9 cellular contexts compared by ENCODE assay signal in genomic region chr11:60970369-60970774, GRCh38. TPM values are rescaled to one million over a fixed set of nuclear protein-coding genes. Genes with fewer than 3 reads are reported as not detected.
A peak's percentile ranks its signal among the peaks of the same experiment; 100 is the strongest.
DNase-seq lines count a peak whose midpoint lies in the region; ATAC-seq, FAIRE-seq and TF ChIP-seq lines count a peak whose summit lies in the region.
"Had no signal": no experiment of that assay in that cellular context is flagged by ENCODE, and none has a peak within 500 bp of the region (broad histone marks: within the 10 kb centered on the region; RNA-seq: fewer than 3 reads in every experiment).

No MANE protein-coding gene starts in this region.

- no peak overlapping the region for H2BK12ac ChIP-seq in H1 (ENCODE audit: low read depth, low read length)

- H3K79me1 ChIP-seq in H1 (ENCODE audit: low read depth, low read length), result no peaks in the 10 kb centered on the region

- H3K9me3 ChIP-seq in H1 (ENCODE audit: insufficient read depth in 2 of 2, low read depth in 1 of 2, low read length in 1 of 2) (no peaks in the 10 kb centered on the region; a peak in 1 of 4 replicates), thoracic aorta (no peaks in the 10 kb centered on the region)

- no peak for FAIRE-seq in H1 (lab: Jason Lieb, UNC)
- FAIRE-seq: islet of Langerhans had no signal

- H2BK20ac ChIP-seq in H1 (ENCODE audit: low read length), result 0 out of 2 replicates have a peak overlapping the region, but pooled peaks have one; percentile 55

- H4K8ac ChIP-seq in H1 (ENCODE audit: extremely low read depth, insufficient read depth, low read length), result no peak overlapping the region

- H3K23ac ChIP-seq in H1 (ENCODE audit: insufficient read length), result no peak overlapping the region

- no peak for TF ChIP-seq POLR2A in H1 (IDR thresholded peaks at IDR 0.05; ENCODE audit: control extremely low read depth in 1 of 2, low read depth in 2 of 2, low read length in 2 of 2)

- ATAC-seq in GM18519 (IDR thresholded peaks at IDR 0.05; ENCODE audit: low FRiP score, unreplicated experiment), result peak; percentile 59
- peak; percentile 74 for ATAC-seq in activated CD8-positive, alpha-beta T cell treated with anti-CD3 and anti-CD28 coated beads for 36 hours
- ATAC-seq in natural killer cell treated with Interleukin-12 subunit alpha and Interleukin-12 subunit beta and Interleukin-15 and Interleukin-18, amount 100 ng/mL, for 72 hours, result peak; percentile 67 to 81
- ATAC-seq in thoracic aorta (ENCODE audit: insufficient number of reproducible peaks, low FRiP score, low read depth), result no peak
- no peak for ATAC-seq in HG03095 (IDR thresholded peaks at IDR 0.05; ENCODE audit: unreplicated experiment)

- no peak overlapping the region for H3K9ac ChIP-seq in H1 (replicated peaks in 1 of 4; ENCODE audit: extremely low read depth in 1 of 4, low read depth in 3 of 4, low read length in 3 of 4)

- H3K4ac ChIP-seq in H1 (replicated peaks; ENCODE audit: insufficient read length, low read depth, low read length), result no peak overlapping the region

- peak overlapping the region; percentile 63 for H3K27ac Mint-ChIP-seq in activated CD8-positive, alpha-beta T cell treated with anti-CD3 and anti-CD28 coated beads for 36 hours
- peak overlapping the region in 1 of 2 donors; percentile 50 for H3K27ac Mint-ChIP-seq in natural killer cell treated with Interleukin-12 subunit alpha and Interleukin-12 subunit beta and Interleukin-15 and Interleukin-18, amount 100 ng/mL, for 72 hours

- no peak overlapping the region for H3K56ac ChIP-seq in H1 (replicated peaks; ENCODE audit: insufficient read length, low read depth, low read length)

- intact Hi-C loops in activated CD8-positive, alpha-beta T cell treated with anti-CD3 and anti-CD28 coated beads for 36 hours (cut with micrococcal nuclease), result loop anchor here (1.0 kb wide), 1 partner anchor 159 kb away; no protein-coding TSS in a partner anchor

- H3K79me2 ChIP-seq in H1 (ENCODE audit: control insufficient read depth in 1 of 2, insufficient read depth in 2 of 2, low read length in 2 of 2), result no peaks in the 10 kb centered on the region

- peaks cover 34% of the 10 kb centered on the region for H3K36me3 Mint-ChIP-seq in activated CD8-positive, alpha-beta T cell treated with anti-CD3 and anti-CD28 coated beads for 36 hours (ENCODE audit: low read depth)
- H3K36me3 Mint-ChIP-seq in natural killer cell treated with Interleukin-12 subunit alpha and Interleukin-12 subunit beta and Interleukin-15 and Interleukin-18, amount 100 ng/mL, for 72 hours, result no peaks in the 10 kb centered on the region

- peaks cover 16% of the 10 kb centered on the region for H3K4me1 Mint-ChIP-seq in activated CD8-positive, alpha-beta T cell treated with anti-CD3 and anti-CD28 coated beads for 36 hours (ENCODE audit: low read depth)
- H3K4me1 Mint-ChIP-seq in natural killer cell treated with Interleukin-12 subunit alpha and Interleukin-12 subunit beta and Interleukin-15 and Interleukin-18, amount 100 ng/mL, for 72 hours (ENCODE audit: low read depth in 2 of 2), result peaks cover 29 to 35% of the 10 kb centered on the region in 2 donors

- H2AK5ac ChIP-seq in H1 (ENCODE audit: low read depth, low read length), result no peak overlapping the region

- H4K20me1 ChIP-seq in H1 (replicated peaks in 1 of 2; ENCODE audit: control insufficient read depth in 1 of 2, insufficient read depth in 2 of 2, low read length in 2 of 2), result no peaks in the 10 kb centered on the region

- no peak overlapping the region for H3K4me2 ChIP-seq in H1 (ENCODE audit: insufficient read depth in 1 of 2, low read depth in 2 of 2, low read length in 2 of 2)

- H3K27ac ChIP-seq in 22Rv1 (no peak overlapping the region), H1 (ENCODE audit: low read depth, low read length) (no peak overlapping the region), thoracic aorta (no peak overlapping the region)

- POLR2A ChIA-PET in activated CD8-positive, alpha-beta T cell treated with anti-CD3 and anti-CD28 coated beads for 36 hours (lab: Charles Lee), result interaction anchor here (0.8 to 1.7 kb wide), 4 partner anchors 48 to 111 kb away, joined by 3 to 7 read pairs (median 3); no protein-coding TSS in a partner anchor
- POLR2A ChIA-PET in H1 (lab: Charles Lee; ENCODE audit: partially characterized antibody), result no interaction called here

- no peak overlapping the region for H4K91ac ChIP-seq in H1 (replicated peaks; ENCODE audit: insufficient read length, low read length)

- no peak overlapping the region for H2BK120ac ChIP-seq in H1 (replicated peaks; ENCODE audit: low read depth, low read length)

- no peak overlapping the region for H3K18ac ChIP-seq in H1 (ENCODE audit: extremely low read depth, low read length)

- H3K14ac ChIP-seq in H1 (ENCODE audit: insufficient read length), result no peak overlapping the region

- CTCF ChIA-PET in activated CD8-positive, alpha-beta T cell treated with anti-CD3 and anti-CD28 coated beads for 36 hours (lab: Charles Lee), result interaction anchor here (0.6 to 3.1 kb wide), 32 partner anchors 9 to 200 kb away, joined by 3 to 22 read pairs (median 3); partner anchors contain the start of gene SLC15A3
- CTCF ChIA-PET in H1 (lab: Charles Lee; ENCODE audit: partially characterized antibody), result interaction anchor here (0.5 to 2.9 kb wide), 38 partner anchors 9 to 412 kb away, joined by 3 to 19 read pairs (median 4); partner anchors contain the start of gene SLC15A3

- TF ChIP-seq CTCF in 22Rv1 (IDR thresholded peaks at IDR 0.05) (peak; percentile 96), H1 (IDR thresholded peaks at IDR 0.05; ENCODE audit: control extremely low read depth in 1 of 3, insufficient read depth in 1 of 3, low read depth in 1 of 3, low read length in 3 of 3) (peak; percentile 88 to 96 (median 89)), thoracic aorta (IDR thresholded peaks at IDR 0.05) (peak; percentile 64)
- TF ChIP-seq CTCF in activated CD8-positive, alpha-beta T cell treated with anti-CD3 and anti-CD28 coated beads for 36 hours (IDR thresholded peaks at IDR 0.05), result peak; percentile 95

- H3K4me3 Mint-ChIP-seq in activated CD8-positive, alpha-beta T cell treated with anti-CD3 and anti-CD28 coated beads for 36 hours, result peak overlapping the region; percentile 83
- H3K4me3 Mint-ChIP-seq in natural killer cell treated with Interleukin-12 subunit alpha and Interleukin-12 subunit beta and Interleukin-15 and Interleukin-18, amount 100 ng/mL, for 72 hours, result no peak overlapping the region

- H3K36me3 ChIP-seq in H1 (ENCODE audit: control insufficient read depth in 2 of 4, insufficient read depth in 4 of 4, low read length in 3 of 4) (no peaks in the 10 kb centered on the region), thoracic aorta (no peaks in the 10 kb centered on the region)

- H3K27me3 Mint-ChIP-seq in activated CD8-positive, alpha-beta T cell treated with anti-CD3 and anti-CD28 coated beads for 36 hours, result no peaks in the 10 kb centered on the region
- H3K27me3 Mint-ChIP-seq in natural killer cell treated with Interleukin-12 subunit alpha and Interleukin-12 subunit beta and Interleukin-15 and Interleukin-18, amount 100 ng/mL, for 72 hours, result peaks cover 10 to 11% of the 10 kb centered on the region in 2 donors

- H4K5ac ChIP-seq in H1 (ENCODE audit: insufficient read length, low read depth, low read length), result no peak overlapping the region

- H3K27me3 ChIP-seq in H1 (replicated peaks in 1 of 4; ENCODE audit: control insufficient read depth in 3 of 4, extremely low read depth in 1 of 4, insufficient read depth in 3 of 4, low read length in 3 of 4), result no peaks in the 10 kb centered on the region; a peak in 2 of 7 replicates
- no peaks in the 10 kb centered on the region for H3K27me3 ChIP-seq in thoracic aorta (replicated peaks; ENCODE audit: insufficient read depth)

- H2BK15ac ChIP-seq in H1 (ENCODE audit: low read length), result no peak overlapping the region

- TF ChIP-seq EP300 in H1 (IDR thresholded peaks at IDR 0.05; ENCODE audit: borderline replicate concordance in 1 of 2, low read depth in 2 of 2, low read length in 2 of 2), result no peak

- H3K4me3 ChIP-seq in H1 (ENCODE audit: extremely low read depth in 1 of 4, insufficient read depth in 2 of 4, low read depth in 3 of 4, low read length in 4 of 4), result no peak overlapping the region
- H3K4me3 ChIP-seq in thoracic aorta, result no peak overlapping the region

- WGBS in H1 (ENCODE audit: extremely low coverage in 1 of 2, insufficient coverage in 1 of 2, insufficient read length in 1 of 2, insufficient replicate concordance in 2 of 2, low coverage in 1 of 2, low lambda C conversion rate in 2 of 2, missing lambda C conversion rate in 1 of 2), 2 experiments, result 32% methylated on average over 9 of the region's 9 CpGs; no CpG with 5 or more reads in 1 of the 2 experiments

- H3K9me3 Mint-ChIP-seq in activated CD8-positive, alpha-beta T cell treated with anti-CD3 and anti-CD28 coated beads for 36 hours, result peaks cover 4% of the 10 kb centered on the region
- H3K9me3 Mint-ChIP-seq in natural killer cell treated with Interleukin-12 subunit alpha and Interleukin-12 subunit beta and Interleukin-15 and Interleukin-18, amount 100 ng/mL, for 72 hours, result no peaks in the 10 kb centered on the region

- no peak overlapping the region for H2BK5ac ChIP-seq in H1 (ENCODE audit: low read depth, low read length)

- H3K23me2 ChIP-seq in H1 (ENCODE audit: low read depth, low read length), result no peaks in the 10 kb centered on the region

- no peak overlapping the region for H2AFZ ChIP-seq in H1 (ENCODE audit: low read length)

- peak; percentile 77 to 84 for TF ChIP-seq RAD21 in H1 (IDR thresholded peaks at IDR 0.05 in 1 of 2, conservative IDR thresholded peaks at IDR 0.05 in 1 of 2; ENCODE audit: low read depth in 2 of 2, low read length in 2 of 2)

- no peaks in the 10 kb centered on the region for H3K4me1 ChIP-seq in H1 (replicated peaks in 1 of 4; ENCODE audit: control insufficient read depth in 3 of 4, insufficient read depth in 4 of 4, low read length in 3 of 4)
- H3K4me1 ChIP-seq in thoracic aorta (ENCODE audit: control insufficient read depth in 1 of 2, low read depth in 2 of 2), result no peaks in the 10 kb centered on the region

- DNase-seq in NCI-H2029 treated with DMSO at 0.1 percent for 48 hours (lab: John Stamatoyannopoulos, UW) (peak; percentile 22), H1 (ENCODE audit: low read depth in 1 of 2, low spot score in 2 of 2) (peak in 1 of 2 experiments; percentile 86), thoracic aorta (ENCODE audit: low spot score) (no peak)
- DNase-seq in activated CD8-positive, alpha-beta T cell treated with anti-CD3 and anti-CD28 coated beads for 36 hours, result peak; percentile 90
- DNase-seq in natural killer cell treated with Interleukin-12 subunit alpha and Interleukin-12 subunit beta and Interleukin-15 and Interleukin-18, amount 100 ng/mL, for 72 hours (ENCODE audit: low spot score), result peak; percentile 69

RNA-seq across cellular contexts. Expression of gene CD6, which starts 1.1 kb away (rescaled TPM):
- total RNA-seq in activated CD8-positive, alpha-beta T cell treated with anti-CD3 and anti-CD28 coated beads for 36 hours, result 100 to 1,000 TPM; 196 to 201 TPM
- total RNA-seq in H1 (2021; fragmentation: NEBNext Ultra II Directional; extraction: Animal tissue kit (Norgen Biotek cat#: 25700)), result 0.19 TPM in 1 of 2 replicates, not detected in the other
- polyA plus RNA-seq in H1 (2011; rRNA removed), result 0.03 TPM in 2 replicates
- polyA plus RNA-seq in H1 (2011; cell fraction: cytosol; rRNA removed), result not detected
- 0.30 TPM for polyA plus RNA-seq in H1 (2011; cell fraction: nucleus; rRNA removed)
- polyA plus RNA-seq in H1 (2012, experiment 1 of 2), result 0.11 to 0.62 TPM in 2 of 4 replicates, not detected in the others
- polyA plus RNA-seq in H1 (2012, experiment 2 of 2), result not detected
- polyA plus RNA-seq in H1 (2013, experiment 1 of 2), result 0.08 TPM
- polyA plus RNA-seq in H1 (2013, experiment 2 of 2), result 0.04 TPM
- 0.06 TPM in 1 of 2 replicates, not detected in the other for polyA minus RNA-seq in H1 (2011; rRNA and poly(A)+ RNA removed)
- not detected for polyA minus RNA-seq in H1 (2011; cell fraction: cytosol; rRNA and poly(A)+ RNA removed)
- not detected for polyA minus RNA-seq in H1 (2011; cell fraction: nucleus; rRNA and poly(A)+ RNA removed)
- 10 to 100 TPM in 1 of 2 donors, 1 to 10 TPM in 1; 5.9 to 44.0 TPM for total RNA-seq in natural killer cell treated with Interleukin-12 subunit alpha and Interleukin-12 subunit beta and Interleukin-15 and Interleukin-18, amount 100 ng/mL, for 72 hours
- 1 to 10 TPM; 2.2 to 3.3 TPM for total RNA-seq in thoracic aorta

RNA-seq across cellular contexts. Expression of gene SLC15A3, which starts 18.4 kb away (rescaled TPM):
- total RNA-seq in activated CD8-positive, alpha-beta T cell treated with anti-CD3 and anti-CD28 coated beads for 36 hours, result 1 to 10 TPM; 3.9 to 4.7 TPM
- total RNA-seq in H1 (2021; fragmentation: NEBNext Ultra II Directional; extraction: Animal tissue kit (Norgen Biotek cat#: 25700)), result 25.8 and 33.7 TPM in 2 replicates
- polyA plus RNA-seq in H1 (2011; rRNA removed), result 31.0 and 36.4 TPM in 2 replicates
- 21.3 TPM for polyA plus RNA-seq in H1 (2011; cell fraction: cytosol; rRNA removed)
- polyA plus RNA-seq in H1 (2011; cell fraction: nucleus; rRNA removed), result 34.6 TPM
- 23.0 to 39.6 TPM (median 34.9 TPM) in 4 replicates for polyA plus RNA-seq in H1 (2012, experiment 1 of 2)
- polyA plus RNA-seq in H1 (2012, experiment 2 of 2), result 42.7 TPM
- polyA plus RNA-seq in H1 (2013, experiment 1 of 2), result 52.8 TPM
- polyA plus RNA-seq in H1 (2013, experiment 2 of 2), result 59.9 TPM
- polyA minus RNA-seq in H1 (2011; rRNA and poly(A)+ RNA removed), result 32.4 and 38.1 TPM in 2 replicates
- polyA minus RNA-seq in H1 (2011; cell fraction: cytosol; rRNA and poly(A)+ RNA removed), result 23.1 TPM
- polyA minus RNA-seq in H1 (2011; cell fraction: nucleus; rRNA and poly(A)+ RNA removed), result 32.3 TPM
- 1 to 10 TPM; 1.2 to 5.0 TPM for total RNA-seq in natural killer cell treated with Interleukin-12 subunit alpha and Interleukin-12 subunit beta and Interleukin-15 and Interleukin-18, amount 100 ng/mL, for 72 hours
- 10 to 100 TPM; 27.7 to 29.5 TPM for total RNA-seq in thoracic aorta

RNA-seq across cellular contexts. Expression of gene TMEM132A, which starts 46.1 kb away (rescaled TPM):
- total RNA-seq in activated CD8-positive, alpha-beta T cell treated with anti-CD3 and anti-CD28 coated beads for 36 hours, result 1 to 10 TPM; 1.1 to 1.3 TPM
- 97.9 and 98.2 TPM in 2 replicates for total RNA-seq in H1 (2021; fragmentation: NEBNext Ultra II Directional; extraction: Animal tissue kit (Norgen Biotek cat#: 25700))
- 46.6 and 69.0 TPM in 2 replicates for polyA plus RNA-seq in H1 (2011; rRNA removed)
- 65.5 TPM for polyA plus RNA-seq in H1 (2011; cell fraction: cytosol; rRNA removed)
- 453 TPM for polyA plus RNA-seq in H1 (2011; cell fraction: nucleus; rRNA removed)
- 77.1 to 107 TPM (median 96.0 TPM) in 4 replicates for polyA plus RNA-seq in H1 (2012, experiment 1 of 2)
- polyA plus RNA-seq in H1 (2012, experiment 2 of 2), result 39.7 TPM
- polyA plus RNA-seq in H1 (2013, experiment 1 of 2), result 99.5 TPM
- 89.8 TPM for polyA plus RNA-seq in H1 (2013, experiment 2 of 2)
- 26.2 and 27.0 TPM in 2 replicates for polyA minus RNA-seq in H1 (2011; rRNA and poly(A)+ RNA removed)
- polyA minus RNA-seq in H1 (2011; cell fraction: cytosol; rRNA and poly(A)+ RNA removed), result 53.9 TPM
- 103 TPM for polyA minus RNA-seq in H1 (2011; cell fraction: nucleus; rRNA and poly(A)+ RNA removed)
- under 1 TPM in 1 of 2 donors, not detected in 1; 0.10 TPM for total RNA-seq in natural killer cell treated with Interleukin-12 subunit alpha and Interleukin-12 subunit beta and Interleukin-15 and Interleukin-18, amount 100 ng/mL, for 72 hours
- total RNA-seq in thoracic aorta, result 1 to 10 TPM; 7.7 to 8.4 TPM

RNA-seq across cellular contexts. Expression of gene TMEM109, which starts 56.4 kb away (rescaled TPM):
- total RNA-seq in activated CD8-positive, alpha-beta T cell treated with anti-CD3 and anti-CD28 coated beads for 36 hours, result 100 to 1,000 TPM in 1 of 2 experiments, 10 to 100 TPM in 1; 93.2 to 101 TPM
- 30.3 and 30.7 TPM in 2 replicates for total RNA-seq in H1 (2021; fragmentation: NEBNext Ultra II Directional; extraction: Animal tissue kit (Norgen Biotek cat#: 25700))
- 27.3 and 29.9 TPM in 2 replicates for polyA plus RNA-seq in H1 (2011; rRNA removed)
- polyA plus RNA-seq in H1 (2011; cell fraction: cytosol; rRNA removed), result 18.1 TPM
- polyA plus RNA-seq in H1 (2011; cell fraction: nucleus; rRNA removed), result 20.8 TPM
- polyA plus RNA-seq in H1 (2012, experiment 1 of 2), result 18.4 to 34.3 TPM (median 29.4 TPM) in 4 replicates
- 41.0 TPM for polyA plus RNA-seq in H1 (2012, experiment 2 of 2)
- polyA plus RNA-seq in H1 (2013, experiment 1 of 2), result 58.8 TPM
- polyA plus RNA-seq in H1 (2013, experiment 2 of 2), result 66.2 TPM
- 12.3 and 12.4 TPM in 2 replicates for polyA minus RNA-seq in H1 (2011; rRNA and poly(A)+ RNA removed)
- 6.8 TPM for polyA minus RNA-seq in H1 (2011; cell fraction: cytosol; rRNA and poly(A)+ RNA removed)
- polyA minus RNA-seq in H1 (2011; cell fraction: nucleus; rRNA and poly(A)+ RNA removed), result 6.0 TPM
- 100 to 1,000 TPM in 1 of 2 donors, 10 to 100 TPM in 1; 81.8 to 105 TPM for total RNA-seq in natural killer cell treated with Interleukin-12 subunit alpha and Interleukin-12 subunit beta and Interleukin-15 and Interleukin-18, amount 100 ng/mL, for 72 hours
- total RNA-seq in thoracic aorta, result 100 to 1,000 TPM; 158 to 213 TPM

Comparison
In these comparisons a context has a peak if more than half of its experiments do, and no peak if none do; other contexts are left out.
1. ATAC-seq: peak in GM18519 (single experiment), activated CD8-positive, alpha-beta T cell treated with anti-CD3 and anti-CD28 coated beads for 36 hours (single experiment) and natural killer cell treated with Interleukin-12 subunit alpha and Interleukin-12 subunit beta and Interleukin-15 and Interleukin-18, amount 100 ng/mL, for 72 hours (2 of 2); none in thoracic aorta (single experiment) and HG03095 (single experiment).
2. RNA of gene CD6, which starts 1.1 kb away (total RNA-seq): 196 to 201 TPM in activated CD8-positive, alpha-beta T cell treated with anti-CD3 and anti-CD28 coated beads for 36 hours; 5.9 to 44.0 TPM in natural killer cell treated with Interleukin-12 subunit alpha and Interleukin-12 subunit beta and Interleukin-15 and Interleukin-18, amount 100 ng/mL, for 72 hours, 2.2 to 3.3 TPM in thoracic aorta and 0.19 TPM in H1; every median in the first group is over 4 times any median in the second.
3. RNA of gene TMEM132A, which starts 46.1 kb away (total RNA-seq): 97.9 to 98.2 TPM in H1; 7.7 to 8.4 TPM in thoracic aorta, 1.1 to 1.3 TPM in activated CD8-positive, alpha-beta T cell treated with anti-CD3 and anti-CD28 coated beads for 36 hours and 0.10 TPM in natural killer cell treated with Interleukin-12 subunit alpha and Interleukin-12 subunit beta and Interleukin-15 and Interleukin-18, amount 100 ng/mL, for 72 hours; every median in the first group is over 10 times any median in the second.
4. Peak in every context shown above with its lines, with median percentiles within 50 percentile points of each other: CTCF ChIP-seq.